In the genomic region with DNA sequence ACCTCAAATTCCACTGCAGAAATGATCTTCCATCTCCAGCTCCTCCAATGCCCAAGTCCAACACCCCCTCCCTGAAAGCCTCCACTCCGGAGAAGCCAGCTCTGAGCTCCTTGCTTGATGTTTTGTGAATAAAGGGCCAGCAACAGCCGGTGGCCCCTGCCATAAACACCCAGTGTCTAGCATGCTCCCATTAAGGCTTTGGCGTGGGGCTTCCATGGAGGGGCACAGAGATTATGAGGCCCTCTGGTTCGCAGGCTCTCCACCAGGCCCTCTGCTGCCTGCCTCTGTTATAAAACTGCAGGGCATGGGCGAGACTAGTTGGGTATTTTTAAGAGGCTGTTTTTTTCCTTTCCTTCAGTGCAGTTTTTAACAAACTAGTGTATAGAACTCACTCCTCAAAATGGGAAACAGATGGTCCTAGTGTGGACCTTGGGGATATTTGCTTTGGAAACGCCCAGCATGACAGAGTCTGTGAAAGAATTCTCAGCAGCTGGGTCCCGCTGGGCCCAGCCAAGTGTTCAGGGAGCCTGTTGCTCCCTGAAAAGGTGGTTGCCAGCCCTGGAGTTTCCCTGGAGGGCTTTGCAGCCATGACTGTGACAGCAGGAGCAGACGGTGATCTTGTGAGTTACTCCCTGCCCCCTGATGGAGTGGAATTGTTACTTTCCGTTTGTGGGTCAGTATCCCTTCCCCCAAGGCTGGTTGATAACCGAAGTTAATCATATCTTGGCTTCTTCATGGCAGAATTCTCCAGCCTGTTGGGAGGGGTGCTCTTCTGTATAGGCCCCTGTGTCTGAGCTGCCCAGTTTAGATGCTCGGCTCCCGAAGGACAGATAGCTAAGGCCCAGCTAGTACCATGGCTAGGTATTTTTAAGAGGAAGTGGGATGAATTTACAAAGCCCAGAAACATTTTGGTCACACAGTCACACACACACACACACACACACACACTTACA, we compare ENCODE assay signal across 12 cellular contexts.
DNase-seq lines count a peak whose midpoint lies in the region; ATAC-seq and TF ChIP-seq lines count a peak whose summit lies in the region.
"Had no signal": no experiment of that assay in that cellular context is flagged by ENCODE, and none has a peak within 500 bp of the region (broad histone marks: within the 10 kb centered on the region; RNA-seq: fewer than 3 reads in every experiment).

No MANE protein-coding gene starts in this region.

- H3K9me3 Mint-ChIP-seq in neural progenitor cell: peaks cover 37% of the 10 kb centered on the region

- peak; percentile 92 for ATAC-seq in Right ventricle myocardium inferior
- ATAC-seq in aorta (ENCODE audit: low FRiP score): peak; percentile 80
- no peak for ATAC-seq in GM18498 (IDR thresholded peaks at IDR 0.05; ENCODE audit: unreplicated experiment)
- ATAC-seq: naive thymus-derived CD8-positive, alpha-beta T cell had no signal

- peaks cover 12% of the 10 kb centered on the region for H3F3A ChIP-seq in neural progenitor cell (ENCODE audit: low read depth)

- intact Hi-C loops in Right ventricle myocardium inferior (cut with DNase I): no loop called here
- intact Hi-C loops in cardiac septum (cut with DNase I): no loop called here
- intact Hi-C loops in aorta (cut with DNase I): no loop called here

- H3K27ac ChIP-seq in neural progenitor cell (no peak overlapping the region), aorta (ENCODE audit: low read depth in 1 of 2, low read length in 2 of 2) (peak overlapping the region in 1 of 2 donors; percentile 55)
- H3K27ac ChIP-seq: 22Rv1, WERI-Rb-1 had no signal

- H3K79me2 ChIP-seq in neural progenitor cell (ENCODE audit: low read depth): no peaks in the 10 kb centered on the region

- H3K4me1 ChIP-seq in neural progenitor cell: peaks cover 20% of the 10 kb centered on the region
- peaks cover 0 to 3% of the 10 kb centered on the region in 2 donors for H3K4me1 ChIP-seq in aorta (ENCODE audit: control insufficient read depth in 1 of 2, insufficient read depth in 2 of 2, low read length in 2 of 2)
- H3K4me1 ChIP-seq: thyroid gland had no signal

- DNase-seq in Right ventricle myocardium inferior (ENCODE audit: missing footprints) (peak; percentile 71), cardiac septum (ENCODE audit: low spot score) (no peak), fibroblast of peridontal ligament (ENCODE audit: extremely low read depth) (peak; percentile 76), neural progenitor cell (ENCODE audit: low spot score) (no peak), aorta (peak in 1 of 2 donors; percentile 76), D341Med (ENCODE audit: low spot score) (no peak), SKM-1 treated with dmso at 0.1 percent for 144 hours (lab: John Stamatoyannopoulos, UW; ENCODE audit: unreplicated experiment) (no peak)
- DNase-seq: naive thymus-derived CD8-positive, alpha-beta T cell; WERI-Rb-1 had no signal

- no peaks in the 10 kb centered on the region for H4K20me1 ChIP-seq in neural progenitor cell (ENCODE audit: low read depth)

- peaks cover 28% of the 10 kb centered on the region for H3K4me1 Mint-ChIP-seq in neural progenitor cell

- H3K4me3 Mint-ChIP-seq in neural progenitor cell: peak overlapping the region; percentile 49

- H3K27me3 ChIP-seq in neural progenitor cell (no peaks in the 10 kb centered on the region), aorta (ENCODE audit: control insufficient read depth in 1 of 2, insufficient read depth in 2 of 2, low read length in 1 of 2) (no peaks in the 10 kb centered on the region)
- H3K27me3 ChIP-seq: thyroid gland had no signal

- no peak overlapping the region for H3K4me3 ChIP-seq in neural progenitor cell
- no peak overlapping the region for H3K4me3 ChIP-seq in aorta (ENCODE audit: low read length in 2 of 2)
- H3K4me3 ChIP-seq: thyroid gland had no signal

- TF ChIP-seq CTCF in neural progenitor cell (IDR thresholded peaks at IDR 0.05): no peak

- H3K4me2 ChIP-seq in neural progenitor cell: peak overlapping the region; percentile 54

- H3K9ac ChIP-seq in neural progenitor cell: no peak overlapping the region

- no peaks in the 10 kb centered on the region for H3K36me3 ChIP-seq in neural progenitor cell
- no peaks in the 10 kb centered on the region for H3K36me3 ChIP-seq in aorta (ENCODE audit: control insufficient read depth in 1 of 2, insufficient read depth in 2 of 2, low read length in 1 of 2)
- H3K36me3 ChIP-seq: thyroid gland, WERI-Rb-1 had no signal

- H3K9me3 ChIP-seq in neural progenitor cell (ENCODE audit: low read depth): no peaks in the 10 kb centered on the region
- no peaks in the 10 kb centered on the region for H3K9me3 ChIP-seq in aorta (ENCODE audit: control insufficient read depth, low read length)
- H3K9me3 ChIP-seq: thyroid gland had no signal

- H3K27me3 Mint-ChIP-seq in neural progenitor cell (ENCODE audit: insufficient read depth, low read depth): peaks cover 6% of the 10 kb centered on the region

- H3K27ac Mint-ChIP-seq in neural progenitor cell: peak overlapping the region; percentile 98

- H3K36me3 Mint-ChIP-seq in neural progenitor cell: peaks cover 1% of the 10 kb centered on the region

- WGBS in aorta, 2 donors: 28% methylated on average over 12 of the region's 12 CpGs

- H2AFZ ChIP-seq in neural progenitor cell (replicated peaks): no peak overlapping the region

Comparison
In these comparisons a context has a peak if more than half of its experiments do, and no peak if none do; other contexts are left out.
1. DNase-seq: peak in Right ventricle myocardium inferior (single experiment) and fibroblast of peridontal ligament (single experiment); none in cardiac septum (single experiment), neural progenitor cell (single experiment), D341Med (single experiment) and SKM-1 treated with dmso at 0.1 percent for 144 hours (single experiment).